Comparison of ENCODE assay signal across 26 cellular contexts in genomic region chr2:58207189-58207588, GRCh38. TPM values are rescaled to one million over a fixed set of nuclear protein-coding genes. Genes with fewer than 3 reads are reported as not detected.
DNase-seq lines count a peak whose midpoint lies in the region; ATAC-seq, FAIRE-seq and TF ChIP-seq lines count a peak whose summit lies in the region.
"Had no signal": no experiment of that assay in that cellular context is flagged by ENCODE, and none has a peak within 500 bp of the region (broad histone marks: within the 10 kb centered on the region; RNA-seq: fewer than 3 reads in every experiment).

No MANE protein-coding gene starts in this region.

- peak overlapping the region; percentile 96 for H2BK12ac ChIP-seq in H1 (ENCODE audit: low read depth, low read length)

- H4K5ac ChIP-seq in H1 (ENCODE audit: insufficient read length, low read depth, low read length) = peak overlapping the region; percentile 41

- TF ChIP-seq EP300 in H1 (IDR thresholded peaks at IDR 0.05; ENCODE audit: borderline replicate concordance in 1 of 2, low read depth in 2 of 2, low read length in 2 of 2) = no peak

- peak; percentile 14 for DNase-seq in DMS53 (lab: John Stamatoyannopoulos, UW)
- no peak for DNase-seq in DMS53 treated with DMSO at 0.1 percent for 48 hours (lab: John Stamatoyannopoulos, UW; ENCODE audit: unreplicated experiment)
- no peak for DNase-seq in H1 (ENCODE audit: low read depth in 1 of 2, low spot score in 2 of 2)
- no peak for DNase-seq in stimulated activated CD4-positive, alpha-beta T cell treated with anti-CD3 and anti-CD28 coated beads, Interleukin-15, amount 100 ng/mL, for 24 hours
- DNase-seq in G401 (ENCODE audit: low spot score) = no peak
- DNase-seq: Caco-2; CD4-positive, alpha-beta memory T cell; GDM1; Karpas-422; NCI-H1048; NCI-H1417 treated with DMSO at 0.1 percent for 48 hours; NCI-H1930; NCI-H446; NCI-H526; OCI-M1; SJCRH30; T-helper 1 cell had no signal

- 0 out of 2 replicates have a peak overlapping the region, but pooled peaks have one; percentile 2 for H3K4me3 ChIP-seq in HUES48 (ENCODE audit: low read depth, low read length)
- H3K4me3 ChIP-seq in H1 (ENCODE audit: extremely low read depth in 1 of 4, insufficient read depth in 2 of 4, low read depth in 3 of 4, low read length in 4 of 4) = peak overlapping the region in 2 of 4 experiments; percentile 1 to 32; a peak in 2 of 8 replicates
- peak overlapping the region; percentile 16; the same call in 1 of the 2 replicates for H3K4me3 ChIP-seq in iPS-20b (ENCODE audit: low read length)
- H3K4me3 ChIP-seq: BLaER1 treated with 17β-estradiol and CSF1 and Interleukin-3, amounts not matched to agents 10 nM and 100 nM; HAP-1; SJCRH30 had no signal

- WGBS in H1 (ENCODE audit: extremely low coverage in 1 of 2, insufficient coverage in 1 of 2, insufficient read length in 1 of 2, insufficient replicate concordance in 2 of 2, low coverage in 1 of 2, low lambda C conversion rate in 2 of 2, missing lambda C conversion rate in 1 of 2), 2 experiments = 16% methylated on average over 3 of the region's 3 CpGs; no CpG with 5 or more reads in 1 of the 2 experiments

- FAIRE-seq in H1 (lab: Jason Lieb, UNC) = peak; percentile 90
- FAIRE-seq: GM19239, RCC 7860 had no signal

- H3K9me3 ChIP-seq in HUES48 (ENCODE audit: control insufficient read depth, insufficient read depth, low read length) (peaks cover 4% of the 10 kb centered on the region), H1 (ENCODE audit: insufficient read depth in 2 of 2, low read depth in 1 of 2, low read length in 1 of 2) (peaks cover 8 to 14% of the 10 kb centered on the region in 2 experiments), iPS-20b (ENCODE audit: insufficient read depth, low read depth, low read length) (peaks cover 14% of the 10 kb centered on the region)
- H3K9me3 ChIP-seq: HAP-1 had no signal

- H3K36me3 ChIP-seq in HUES48 (ENCODE audit: control insufficient read depth, insufficient read depth, low read length) (peaks cover 60% of the 10 kb centered on the region), H1 (ENCODE audit: control insufficient read depth in 2 of 4, insufficient read depth in 4 of 4, low read length in 3 of 4) (peaks cover 0 to 35% (median 23%) of the 10 kb centered on the region in 4 experiments; a peak in 6 of 8 replicates), iPS-20b (ENCODE audit: insufficient read depth, low read depth, low read length) (peaks cover 53% of the 10 kb centered on the region)

- peak overlapping the region; percentile 85 for H4K91ac ChIP-seq in H1 (replicated peaks; ENCODE audit: insufficient read length, low read length)

- peak overlapping the region; percentile 74 for H3K27ac ChIP-seq in HUES48 (ENCODE audit: low read depth, low read length)
- peak overlapping the region; percentile 70 for H3K27ac ChIP-seq in H1 (ENCODE audit: low read depth, low read length)
- H3K27ac ChIP-seq in iPS-20b (ENCODE audit: low read length) = peak overlapping the region; percentile 26
- H3K27ac ChIP-seq: 22Rv1; BLaER1 treated with 17β-estradiol and CSF1 and Interleukin-3, amounts not matched to agents 10 nM and 100 nM; HL-60; SJCRH30 had no signal

- H3K4me1 ChIP-seq in HUES48 (ENCODE audit: control insufficient read depth, insufficient read depth, low read length) (peaks cover 23% of the 10 kb centered on the region), H1 (replicated peaks in 1 of 4; ENCODE audit: control insufficient read depth in 3 of 4, insufficient read depth in 4 of 4, low read length in 3 of 4) (peaks cover 7 to 16% (median 11%) of the 10 kb centered on the region in 4 experiments), iPS-20b (ENCODE audit: insufficient read depth, low read length) (peaks cover 27% of the 10 kb centered on the region; the same call in 1 of the 2 replicates)
- H3K4me1 ChIP-seq: BLaER1 treated with 17β-estradiol and CSF1 and Interleukin-3, amounts not matched to agents 10 nM and 100 nM; SJCRH30 had no signal

- POLR2A ChIA-PET in H1 (lab: Charles Lee; ENCODE audit: partially characterized antibody) = no interaction called here

- peaks cover 0 to 19% of the 10 kb centered on the region in 2 experiments; a peak in 1 of 4 replicates for H3K79me2 ChIP-seq in H1 (ENCODE audit: control insufficient read depth in 1 of 2, insufficient read depth in 2 of 2, low read length in 2 of 2)

- in situ Hi-C loops in G401 (cut with HindIII; ENCODE audit: low sequenced_read_pairs) = no loop called here

- H3K27me3 ChIP-seq in HUES48 (ENCODE audit: control insufficient read depth, insufficient read depth, low read length) (no peaks in the 10 kb centered on the region), H1 (replicated peaks in 1 of 4; ENCODE audit: control insufficient read depth in 3 of 4, extremely low read depth in 1 of 4, insufficient read depth in 3 of 4, low read length in 3 of 4) (no peaks in the 10 kb centered on the region), iPS-20b (ENCODE audit: insufficient read depth, low read length) (no peaks in the 10 kb centered on the region)
- H3K27me3 ChIP-seq: BLaER1 treated with 17β-estradiol and CSF1 and Interleukin-3, amounts not matched to agents 10 nM and 100 nM; SJCRH30 had no signal

- H3K4ac ChIP-seq in H1 (replicated peaks; ENCODE audit: insufficient read length, low read depth, low read length) = peak overlapping the region; percentile 92

- H3K56ac ChIP-seq in H1 (replicated peaks; ENCODE audit: insufficient read length, low read depth, low read length) = no peak overlapping the region

- peak overlapping the region; percentile 88; the same call in 1 of the 2 replicates for H2BK20ac ChIP-seq in H1 (ENCODE audit: low read length)

- no peak for TF ChIP-seq POLR2A in H1 (IDR thresholded peaks at IDR 0.05; ENCODE audit: control extremely low read depth in 1 of 2, low read depth in 2 of 2, low read length in 2 of 2)

- H3K9ac ChIP-seq in HUES48 (ENCODE audit: low read depth, low read length) (no peak overlapping the region; the same call in 1 of the 2 replicates), H1 (replicated peaks in 1 of 4; ENCODE audit: extremely low read depth in 1 of 4, low read depth in 3 of 4, low read length in 3 of 4) (0 out of 7 replicates have a peak overlapping the region, but pooled peaks of 1 of the 4 experiments have one; percentile 38), iPS-20b (ENCODE audit: low read depth, low read length) (peak overlapping the region; percentile 40; the same call in 1 of the 2 replicates)
- H3K9ac ChIP-seq: BLaER1 treated with 17β-estradiol and CSF1 and Interleukin-3, amounts not matched to agents 10 nM and 100 nM had no signal

- no peaks in the 10 kb centered on the region for H4K20me1 ChIP-seq in H1 (replicated peaks in 1 of 2; ENCODE audit: control insufficient read depth in 1 of 2, insufficient read depth in 2 of 2, low read length in 2 of 2)
- H4K20me1 ChIP-seq: BLaER1 treated with 17β-estradiol and CSF1 and Interleukin-3, amounts not matched to agents 10 nM and 100 nM had no signal

- H3K79me1 ChIP-seq in H1 (ENCODE audit: low read depth, low read length) = no peaks in the 10 kb centered on the region

- no peak overlapping the region for H2BK15ac ChIP-seq in H1 (ENCODE audit: low read length)

- H3K23me2 ChIP-seq in H1 (ENCODE audit: low read depth, low read length) = no peaks in the 10 kb centered on the region

- H2BK120ac ChIP-seq in H1 (replicated peaks; ENCODE audit: low read depth, low read length) = peak overlapping the region; percentile 95

- peak overlapping the region; percentile 37 to 66 for H3K4me2 ChIP-seq in H1 (ENCODE audit: insufficient read depth in 1 of 2, low read depth in 2 of 2, low read length in 2 of 2)
- H3K4me2 ChIP-seq: BLaER1 treated with 17β-estradiol and CSF1 and Interleukin-3, amounts not matched to agents 10 nM and 100 nM had no signal

- no peak overlapping the region for H3K14ac ChIP-seq in H1 (ENCODE audit: insufficient read length)

- no peak for TF ChIP-seq CTCF in H1 (IDR thresholded peaks at IDR 0.05; ENCODE audit: control extremely low read depth in 1 of 3, insufficient read depth in 1 of 3, low read depth in 1 of 3, low read length in 3 of 3)

- no peak overlapping the region for H2AFZ ChIP-seq in H1 (ENCODE audit: low read length)

- H3K18ac ChIP-seq in H1 (ENCODE audit: extremely low read depth, low read length) = no peak overlapping the region

- peak overlapping the region; percentile 67; the same call in 1 of the 2 replicates for H2AK5ac ChIP-seq in H1 (ENCODE audit: low read depth, low read length)

- H3K23ac ChIP-seq in H1 (ENCODE audit: insufficient read length) = no peak overlapping the region

- TF ChIP-seq RAD21 in H1 (IDR thresholded peaks at IDR 0.05 in 1 of 2, conservative IDR thresholded peaks at IDR 0.05 in 1 of 2; ENCODE audit: low read depth in 2 of 2, low read length in 2 of 2) = no peak

- no peak for ATAC-seq in HG02970 (IDR thresholded peaks at IDR 0.05; ENCODE audit: low FRiP score, unreplicated experiment)

- CTCF ChIA-PET in H1 (lab: Charles Lee; ENCODE audit: partially characterized antibody) = no interaction called here

- H2BK5ac ChIP-seq in H1 (ENCODE audit: low read depth, low read length) = peak overlapping the region; percentile 41

- no peak overlapping the region for H4K8ac ChIP-seq in H1 (ENCODE audit: extremely low read depth, insufficient read depth, low read length)

TF ChIP-seq in H1, 55 proteins besides CTCF, POLR2A, EP300 and RAD21 (continues in another document):
- TF ChIP-seq SIRT6 (IDR thresholded peaks at IDR 0.05; ENCODE audit: low read length) (no peak), GABPA (IDR thresholded peaks at IDR 0.05; ENCODE audit: borderline replicate concordance, insufficient read depth, low read length) (no peak), TEAD4 (IDR thresholded peaks at IDR 0.05; ENCODE audit: low read depth, low read length) (0 out of 2 replicates have a peak, but pooled peaks have one; percentile 40), RXRA (IDR thresholded peaks at IDR 0.05; ENCODE audit: insufficient read depth, low read depth, low read length) (no peak), CTBP2 (IDR thresholded peaks at IDR 0.05; ENCODE audit: borderline replicate concordance, insufficient read depth, insufficient read length, low read length) (no peak), FOSL1 (IDR thresholded peaks at IDR 0.05; ENCODE audit: insufficient read depth, low read depth, low read length) (no peak)

RNA-seq across cellular contexts. Expression of gene FANCL, which starts 33.9 kb away (rescaled TPM):
- total RNA-seq in H1 (2021; fragmentation: NEBNext Ultra II Directional; extraction: Animal tissue kit (Norgen Biotek cat#: 25700)) = 53.4 and 55.9 TPM in 2 replicates
- polyA plus RNA-seq in H1 (2011; rRNA removed) = 16.9 and 38.7 TPM in 2 replicates
- 46.2 TPM for polyA plus RNA-seq in H1 (2011; cell fraction: cytosol; rRNA removed)
- polyA plus RNA-seq in H1 (2011; cell fraction: nucleus; rRNA removed) = 23.4 TPM
- polyA plus RNA-seq in H1 (2012, experiment 1 of 2) = 43.1 to 81.2 TPM (median 49.5 TPM) in 4 replicates
- 7.4 TPM for polyA plus RNA-seq in H1 (2012, experiment 2 of 2)
- polyA plus RNA-seq in H1 (2013, experiment 1 of 2) = 38.3 TPM
- polyA plus RNA-seq in H1 (2013, experiment 2 of 2) = 39.2 TPM
- 49.0 and 66.1 TPM in 2 replicates for polyA minus RNA-seq in H1 (2011; rRNA and poly(A)+ RNA removed)
- 35.5 TPM for polyA minus RNA-seq in H1 (2011; cell fraction: cytosol; rRNA and poly(A)+ RNA removed)
- polyA minus RNA-seq in H1 (2011; cell fraction: nucleus; rRNA and poly(A)+ RNA removed) = 85.6 TPM
- total RNA-seq in G401 (2014; rRNA removed; shearing (Covaris generic)) = 31.6 and 40.5 TPM in 2 replicates
